In the genomic region with DNA sequence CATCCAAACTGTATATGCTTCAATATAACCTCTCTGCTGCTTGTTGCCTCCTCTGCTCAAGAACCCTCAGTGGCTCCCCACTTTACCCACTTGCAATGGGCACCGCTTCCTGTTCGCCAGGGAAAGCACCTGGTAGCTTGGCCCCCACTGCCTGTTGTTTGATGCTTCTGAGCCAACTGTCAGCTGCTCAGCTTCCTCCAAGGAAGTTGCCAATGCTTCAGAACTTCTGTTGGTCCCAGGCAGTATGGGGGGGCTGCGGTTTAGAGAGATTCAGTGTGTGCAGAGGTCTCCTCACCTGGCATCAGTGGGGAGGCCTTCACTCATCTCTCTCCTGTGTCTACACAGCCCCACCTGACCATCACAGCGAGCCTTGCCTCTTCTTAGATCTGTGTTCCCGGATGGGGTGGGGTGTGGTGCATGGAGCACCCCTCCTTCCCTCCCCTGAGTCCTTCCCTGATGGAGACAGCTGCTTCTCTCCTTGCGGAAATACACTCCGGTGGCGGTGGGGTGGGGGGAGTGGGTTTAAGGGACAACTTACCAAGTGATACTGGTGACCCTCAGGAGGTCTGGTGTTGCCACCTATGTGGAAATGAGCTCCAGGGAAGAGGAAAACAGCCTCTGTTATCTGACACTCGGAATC, we compare ENCODE assay signal across 20 cellular contexts.
A peak's percentile ranks its signal among the peaks of the same experiment; 100 is the strongest.
DNase-seq lines count a peak whose midpoint lies in the region; ATAC-seq lines count a peak whose summit lies in the region.
"Had no signal": no experiment of that assay in that cellular context is flagged by ENCODE, and none has a peak within 500 bp of the region (broad histone marks: within the 10 kb centered on the region; RNA-seq: fewer than 3 reads in every experiment).

No MANE protein-coding gene starts in this region.

- no peak overlapping the region for H3K9ac ChIP-seq in Karpas-422 (ENCODE audit: low read length)
- H3K9ac ChIP-seq: SK-N-SH had no signal

- H4K20me1 ChIP-seq in Karpas-422 (ENCODE audit: insufficient read depth, low read depth, low read length), result no peaks in the 10 kb centered on the region

- peak overlapping the region in 1 of 2 donors; percentile 85 for H3K27ac Mint-ChIP-seq in stimulated activated naive CD8-positive, alpha-beta T cell treated with anti-CD3 and anti-CD28 coated beads, Interleukin-15, amount 100 ng/mL, for 72 hours
- H3K27ac Mint-ChIP-seq in activated T-helper 17 cell treated with anti-CD3 and anti-CD28 coated beads, Interleukin-2, amount 50 U/mL, for 72 hours, result peak overlapping the region; percentile 30
- no peak overlapping the region for H3K27ac Mint-ChIP-seq in activated T-cell treated with anti-CD3 and anti-CD28 coated beads, Interleukin-2, amount 50 U/mL, for 72 hours
- H3K27ac Mint-ChIP-seq: GM23338 had no signal

- no peaks in the 10 kb centered on the region for H3K79me2 ChIP-seq in Karpas-422 (ENCODE audit: low read length)

- DNase-seq in stimulated activated naive CD8-positive, alpha-beta T cell treated with anti-CD3 and anti-CD28 coated beads, Interleukin-15, amount 100 ng/mL, for 72 hours, result peak in 1 of 2 donors; percentile 15
- no peak for DNase-seq in stimulated activated naive CD8-positive, alpha-beta T cell treated with anti-CD3 and anti-CD28 coated beads, Interleukin-15, Interleukin-2, amounts not matched to agents 100 U/mL and 50 U/mL, for 24 hours
- DNase-seq in Karpas-422 (peak; percentile 23), SHP77 (lab: John Stamatoyannopoulos, UW) (no peak), substantia nigra (lab: John Stamatoyannopoulos, UW) (no peak)
- no peak for DNase-seq in activated T-cell treated with anti-CD3 and anti-CD28 coated beads, Interleukin-2, amount 50 U/mL, for 72 hours
- DNase-seq: DMS79 treated with DMSO at 0.1 percent for 48 hours, KG1, MG63, NCI-H1092, NCI-H146, NCI-H2081 treated with DMSO at 0.1 percent for 48 hours, NCI-H510A, SK-N-SH had no signal

- H3K9me3 ChIP-seq in Karpas-422 (ENCODE audit: low read length), result no peaks in the 10 kb centered on the region; the same call in 1 of the 2 replicates
- H3K9me3 ChIP-seq: MG63, SK-N-SH had no signal

- no peaks in the 10 kb centered on the region for H3K4me1 ChIP-seq in Karpas-422 (ENCODE audit: low read length)

- H3K4me3 ChIP-seq in Karpas-422 (ENCODE audit: low read length), result no peak overlapping the region
- H3K4me3 ChIP-seq: GM23338, MG63 had no signal

- H3K27ac ChIP-seq in Karpas-422 (ENCODE audit: low read length) (no peak overlapping the region), substantia nigra (ENCODE audit: low read depth, low read length, poor library complexity, severe bottlenecking) (no peak overlapping the region)

- H3K27me3 Mint-ChIP-seq in stimulated activated naive CD8-positive, alpha-beta T cell treated with anti-CD3 and anti-CD28 coated beads, Interleukin-15, amount 100 ng/mL, for 72 hours, result no peaks in the 10 kb centered on the region
- H3K27me3 Mint-ChIP-seq in activated T-helper 17 cell treated with anti-CD3 and anti-CD28 coated beads, Interleukin-2, amount 50 U/mL, for 72 hours, result no peaks in the 10 kb centered on the region
- no peaks in the 10 kb centered on the region for H3K27me3 Mint-ChIP-seq in activated T-cell treated with anti-CD3 and anti-CD28 coated beads, Interleukin-2, amount 50 U/mL, for 72 hours (ENCODE audit: low read depth)
- H3K27me3 Mint-ChIP-seq: CD4-positive, CD25-positive, alpha-beta regulatory T cell had no signal

- no peaks in the 10 kb centered on the region for H3K9me3 Mint-ChIP-seq in stimulated activated naive CD8-positive, alpha-beta T cell treated with anti-CD3 and anti-CD28 coated beads, Interleukin-15, amount 100 ng/mL, for 72 hours
- no peaks in the 10 kb centered on the region for H3K9me3 Mint-ChIP-seq in activated T-helper 17 cell treated with anti-CD3 and anti-CD28 coated beads, Interleukin-2, amount 50 U/mL, for 72 hours
- no peaks in the 10 kb centered on the region for H3K9me3 Mint-ChIP-seq in activated T-cell treated with anti-CD3 and anti-CD28 coated beads, Interleukin-2, amount 50 U/mL, for 72 hours
- H3K9me3 Mint-ChIP-seq: CD4-positive, CD25-positive, alpha-beta regulatory T cell; GM23338 had no signal

- no peaks in the 10 kb centered on the region for H3K36me3 Mint-ChIP-seq in activated T-helper 17 cell treated with anti-CD3 and anti-CD28 coated beads, Interleukin-2, amount 50 U/mL, for 72 hours (ENCODE audit: low read depth)
- H3K36me3 Mint-ChIP-seq in activated T-cell treated with anti-CD3 and anti-CD28 coated beads, Interleukin-2, amount 50 U/mL, for 72 hours (ENCODE audit: insufficient read depth in 2 of 2), result no peaks in the 10 kb centered on the region
- H3K36me3 Mint-ChIP-seq: CD4-positive, CD25-positive, alpha-beta regulatory T cell had no signal

- H3K4me3 Mint-ChIP-seq in stimulated activated naive CD8-positive, alpha-beta T cell treated with anti-CD3 and anti-CD28 coated beads, Interleukin-15, amount 100 ng/mL, for 72 hours, result no peak overlapping the region
- no peak overlapping the region for H3K4me3 Mint-ChIP-seq in activated T-helper 17 cell treated with anti-CD3 and anti-CD28 coated beads, Interleukin-2, amount 50 U/mL, for 72 hours
- H3K4me3 Mint-ChIP-seq in activated T-cell treated with anti-CD3 and anti-CD28 coated beads, Interleukin-2, amount 50 U/mL, for 72 hours, result no peak overlapping the region
- H3K4me3 Mint-ChIP-seq: CD4-positive, CD25-positive, alpha-beta regulatory T cell; GM23338 had no signal

- peak; percentile 48 for ATAC-seq in stimulated activated naive CD8-positive, alpha-beta T cell treated with anti-CD3 and anti-CD28 coated beads, Interleukin-15, amount 100 ng/mL, for 72 hours
- ATAC-seq in stimulated activated naive CD8-positive, alpha-beta T cell treated with anti-CD3 and anti-CD28 coated beads, Interleukin-15, Interleukin-2, amounts not matched to agents 100 U/mL and 50 U/mL, for 24 hours, result no peak
- ATAC-seq in activated T-helper 17 cell treated with anti-CD3 and anti-CD28 coated beads, Interleukin-2, amount 50 U/mL, for 72 hours (replicated peaks), result no peak
- no peak for ATAC-seq in activated T-cell treated with anti-CD3 and anti-CD28 coated beads, Interleukin-2, amount 50 U/mL, for 72 hours (replicated peaks in 1 of 2)
- ATAC-seq in HG03439 (IDR thresholded peaks at IDR 0.05; ENCODE audit: unreplicated experiment), result no peak
- ATAC-seq: GM23338, Panc1, Right ventricle myocardium inferior had no signal

- H3K4me2 ChIP-seq in Karpas-422 (ENCODE audit: low read depth, low read length, poor library complexity, severe bottlenecking), result no peak overlapping the region
- H3K4me2 ChIP-seq: GM23338, SK-N-SH had no signal

- H3K27me3 ChIP-seq in Karpas-422 (ENCODE audit: low read length), result no peaks in the 10 kb centered on the region

- H3K36me3 ChIP-seq in Karpas-422 (ENCODE audit: insufficient read depth, low read length), result no peaks in the 10 kb centered on the region
- H3K36me3 ChIP-seq: MG63 had no signal

- H3K9me2 ChIP-seq in Karpas-422 (replicated peaks; ENCODE audit: insufficient read depth, low read length), result no peaks in the 10 kb centered on the region
- H3K9me2 ChIP-seq: SK-N-SH had no signal

- peaks cover 24% of the 10 kb centered on the region for H3K4me1 Mint-ChIP-seq in stimulated activated naive CD8-positive, alpha-beta T cell treated with anti-CD3 and anti-CD28 coated beads, Interleukin-15, amount 100 ng/mL, for 72 hours
- H3K4me1 Mint-ChIP-seq in activated T-helper 17 cell treated with anti-CD3 and anti-CD28 coated beads, Interleukin-2, amount 50 U/mL, for 72 hours, result no peaks in the 10 kb centered on the region
- H3K4me1 Mint-ChIP-seq in activated T-cell treated with anti-CD3 and anti-CD28 coated beads, Interleukin-2, amount 50 U/mL, for 72 hours (ENCODE audit: low read depth), result peaks cover 8% of the 10 kb centered on the region

- H2AFZ ChIP-seq in Karpas-422 (ENCODE audit: low read length), result no peak overlapping the region
- H2AFZ ChIP-seq: GM23338 had no signal
